13 cellular contexts compared by ENCODE assay signal in genomic region chr3:22836131-22836530, GRCh38.
"Had no signal": no experiment of that assay in that cellular context is flagged by ENCODE, and none has a peak within 500 bp of the region (broad histone marks: within the 10 kb centered on the region; RNA-seq: fewer than 3 reads in every experiment).

No MANE protein-coding gene starts in this region.

- H3K36me3 ChIP-seq: esophagus squamous epithelium, right atrium auricular region, tibial nerve had no signal

- H3K4me3 ChIP-seq: esophagus squamous epithelium, right atrium auricular region, tibial nerve had no signal

- H3K27me3 Mint-ChIP-seq: activated CD4-positive, alpha-beta memory T cell treated with anti-CD3 and anti-CD28 coated beads for 36 hours; activated naive CD8-positive, alpha-beta T cell treated with anti-CD3 and anti-CD28 coated beads for 36 hours; stimulated activated naive CD8-positive, alpha-beta T cell treated with anti-CD3 and anti-CD28 coated beads, Interleukin-15, Interleukin-2, amounts not matched to agents 100 ng/mL and 50 ng/mL, for 24 hours had no signal

- H3K4me1 Mint-ChIP-seq: activated naive CD8-positive, alpha-beta T cell treated with anti-CD3 and anti-CD28 coated beads for 36 hours had no signal

- H3K27me3 ChIP-seq: esophagus squamous epithelium, right atrium auricular region, tibial nerve had no signal

- H3K9me3 ChIP-seq: esophagus squamous epithelium, tibial nerve had no signal

- DNase-seq: activated CD4-positive, alpha-beta memory T cell treated with anti-CD3 and anti-CD28 coated beads for 36 hours; activated naive CD4-positive, alpha-beta T cell; activated naive CD8-positive, alpha-beta T cell treated with anti-CD3 and anti-CD28 coated beads for 36 hours; activated T-cell treated with anti-CD3 and anti-CD28 coated beads for 4 hours; amniotic stem cell; effector CD8-positive, alpha-beta T cell; esophagus squamous epithelium; left cardiac atrium; T-helper 2 cell had no signal

- H3K4me1 ChIP-seq: right atrium auricular region, tibial nerve had no signal

- H3K27ac Mint-ChIP-seq: activated CD4-positive, alpha-beta memory T cell treated with anti-CD3 and anti-CD28 coated beads for 36 hours; activated naive CD8-positive, alpha-beta T cell treated with anti-CD3 and anti-CD28 coated beads for 36 hours; stimulated activated naive CD8-positive, alpha-beta T cell treated with anti-CD3 and anti-CD28 coated beads, Interleukin-15, Interleukin-2, amounts not matched to agents 100 ng/mL and 50 ng/mL, for 24 hours had no signal

- H3K4me3 Mint-ChIP-seq: activated CD4-positive, alpha-beta memory T cell treated with anti-CD3 and anti-CD28 coated beads for 36 hours; activated naive CD8-positive, alpha-beta T cell treated with anti-CD3 and anti-CD28 coated beads for 36 hours; stimulated activated naive CD8-positive, alpha-beta T cell treated with anti-CD3 and anti-CD28 coated beads, Interleukin-15, Interleukin-2, amounts not matched to agents 100 ng/mL and 50 ng/mL, for 24 hours had no signal

- H3K36me3 Mint-ChIP-seq: activated CD4-positive, alpha-beta memory T cell treated with anti-CD3 and anti-CD28 coated beads for 36 hours; activated naive CD8-positive, alpha-beta T cell treated with anti-CD3 and anti-CD28 coated beads for 36 hours had no signal

- H3K27ac ChIP-seq: esophagus squamous epithelium, right atrium auricular region, tibial nerve, VCaP had no signal

- ATAC-seq: left cardiac atrium had no signal
